1 cellular context compared by ENCODE assay signal in the genomic region with DNA sequence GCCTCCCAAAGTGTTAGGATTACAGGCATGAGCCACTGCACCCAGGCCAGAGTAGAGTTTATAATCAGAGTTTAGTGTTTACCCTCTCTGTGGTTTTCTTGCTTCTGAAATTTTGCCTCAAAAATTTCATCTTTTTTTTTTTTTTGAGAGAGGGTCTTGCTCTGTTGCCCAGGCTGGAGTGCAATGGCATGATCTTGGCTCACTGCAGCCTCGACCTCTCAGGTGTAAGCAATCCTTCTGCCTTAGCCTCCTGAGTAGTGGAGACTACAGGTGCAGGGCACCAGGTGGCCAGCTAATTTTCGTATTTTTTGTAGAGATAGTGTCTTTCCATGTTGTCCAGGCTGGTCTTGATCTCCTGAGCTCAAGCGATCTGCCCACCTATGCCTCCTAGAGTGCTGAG.
TF ChIP-seq lines count a peak whose summit lies in the region.

No MANE protein-coding gene starts in this region.

TF ChIP-seq in HEK293, 187 proteins besides CTCF, POLR2A, EP300 and RAD21 (continued from another document):
- TF ChIP-seq, protein P1, sequence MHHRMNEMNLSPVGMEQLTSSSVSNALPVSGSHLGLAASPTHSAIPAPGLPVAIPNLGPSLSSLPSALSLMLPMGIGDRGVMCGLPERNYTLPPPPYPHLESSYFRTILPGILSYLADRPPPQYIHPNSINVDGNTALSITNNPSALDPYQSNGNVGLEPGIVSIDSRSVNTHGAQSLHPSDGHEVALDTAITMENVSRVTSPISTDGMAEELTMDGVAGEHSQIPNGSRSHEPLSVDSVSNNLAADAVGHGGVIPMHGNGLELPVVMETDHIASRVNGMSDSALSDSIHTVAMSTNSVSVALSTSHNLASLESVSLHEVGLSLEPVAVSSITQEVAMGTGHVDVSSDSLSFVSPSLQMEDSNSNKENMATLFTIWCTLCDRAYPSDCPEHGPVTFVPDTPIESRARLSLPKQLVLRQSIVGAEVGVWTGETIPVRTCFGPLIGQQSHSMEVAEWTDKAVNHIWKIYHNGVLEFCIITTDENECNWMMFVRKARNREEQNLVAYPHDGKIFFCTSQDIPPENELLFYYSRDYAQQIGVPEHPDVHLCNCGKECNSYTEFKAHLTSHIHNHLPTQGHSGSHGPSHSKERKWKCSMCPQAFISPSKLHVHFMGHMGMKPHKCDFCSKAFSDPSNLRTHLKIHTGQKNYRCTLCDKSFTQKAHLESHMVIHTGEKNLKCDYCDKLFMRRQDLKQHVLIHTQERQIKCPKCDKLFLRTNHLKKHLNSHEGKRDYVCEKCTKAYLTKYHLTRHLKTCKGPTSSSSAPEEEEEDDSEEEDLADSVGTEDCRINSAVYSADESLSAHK (tag by site-specific recombination; IDR thresholded peaks at IDR 0.05): no peak
- TF ChIP-seq ZNF585B (tag by site-specific recombination; IDR thresholded peaks at IDR 0.05) (no peak), ZNF121 (tag by site-specific recombination; IDR thresholded peaks at IDR 0.05) (peak; percentile 82)
